In the genomic region with DNA sequence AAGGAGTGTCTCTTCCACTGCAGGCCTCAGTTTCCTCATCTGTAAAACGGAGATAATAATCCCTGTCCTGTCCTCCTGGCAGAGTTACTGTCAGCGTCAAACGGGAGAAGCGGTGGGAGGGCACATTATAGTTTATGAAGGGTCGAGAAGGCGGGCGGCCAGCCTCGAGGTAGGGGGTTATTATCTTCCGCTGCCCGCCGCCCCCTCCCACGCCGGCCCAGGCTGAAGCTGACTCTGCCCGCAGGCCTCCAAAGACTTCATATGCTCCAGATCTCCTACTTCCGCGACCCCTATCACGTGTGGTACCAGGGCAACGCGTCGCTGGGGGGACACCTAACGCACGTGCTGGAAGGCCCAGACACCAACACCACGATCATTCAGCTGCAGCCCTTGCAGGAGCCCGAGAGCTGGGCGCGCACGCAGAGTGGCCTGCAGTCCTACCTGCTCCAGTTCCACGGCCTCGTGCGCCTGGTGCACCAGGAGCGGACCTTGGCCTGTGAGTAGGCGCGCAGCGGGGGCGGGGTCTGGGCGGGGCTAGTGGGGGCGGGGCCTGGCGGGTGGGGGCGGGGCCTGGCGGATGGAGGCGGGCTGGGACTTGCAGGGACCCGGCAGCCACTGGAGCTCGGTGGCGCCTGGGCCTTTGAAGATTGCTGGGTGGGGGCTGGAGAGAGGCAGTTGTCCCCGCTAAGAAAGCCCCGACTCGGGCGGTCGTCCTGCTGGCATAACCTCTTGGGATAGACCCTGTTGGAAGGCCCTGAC, we compare ENCODE assay signal across 15 cellular contexts. TPM values are rescaled to one million over a fixed set of nuclear protein-coding genes. Genes with fewer than 3 reads are reported as not detected.
A peak's percentile ranks its signal among the peaks of the same experiment; 100 is the strongest.
DNase-seq lines count a peak whose midpoint lies in the region; ATAC-seq, FAIRE-seq and TF ChIP-seq lines count a peak whose summit lies in the region.
"Had no signal": no experiment of that assay in that cellular context is flagged by ENCODE, and none has a peak within 500 bp of the region (broad histone marks: within the 10 kb centered on the region; RNA-seq: fewer than 3 reads in every experiment).

No MANE protein-coding gene starts in this region.

- no peaks in the 10 kb centered on the region for H3K9me3 ChIP-seq in body of pancreas
- H3K9me3 ChIP-seq in liver (ENCODE audit: control insufficient read depth in 4 of 4, low read length in 3 of 4) = no peaks in the 10 kb centered on the region
- H3K9me3 ChIP-seq: heart right ventricle, MG63 had no signal

- no peak overlapping the region for H3K27ac ChIP-seq in body of pancreas
- peak overlapping the region; percentile 97 for H3K27ac ChIP-seq in liver (ENCODE audit: low read depth in 1 of 2, low read length in 2 of 2)

- peak; percentile 78 to 79 for DNase-seq in T47D (ENCODE audit: low read depth in 1 of 2, low spot score in 1 of 2)
- DNase-seq in MCF 10A (ENCODE audit: unreplicated experiment) = no peak
- peak; percentile 45 to 67 (median 61) for DNase-seq in body of pancreas
- DNase-seq in urothelium cell line (ENCODE audit: low spot score) = peak; percentile 58
- DNase-seq in activated naive CD4-positive, alpha-beta T cell treated with anti-CD3 and anti-CD28 coated beads, Interleukin-2, amount 10 ng/mL, durations not matched to agents 7 days and 5 days = no peak
- DNase-seq in activated naive CD4-positive, alpha-beta T cell (lab: John Stamatoyannopoulos, UW) = no peak
- DNase-seq: activated CD8-positive, alpha-beta T cell treated with anti-CD3 and anti-CD28 coated beads for 36 hours; GF-D8; MG63; NCI-H524 treated with DMSO at 0.1 percent for 48 hours; T-helper 1 cell had no signal

- TF ChIP-seq RAD21 in liver (IDR thresholded peaks at IDR 0.05) = peak in 1 of 2 donors; percentile 7

- H3K36me3 ChIP-seq in body of pancreas (replicated peaks in 1 of 2; ENCODE audit: insufficient read depth in 1 of 2, low read depth in 2 of 2) (no peaks in the 10 kb centered on the region), liver (ENCODE audit: control insufficient read depth in 4 of 4, insufficient read depth in 3 of 4, low read depth in 1 of 4, low read length in 3 of 4) (no peaks in the 10 kb centered on the region)

- H3K4me3 Mint-ChIP-seq in MCF 10A (ENCODE audit: unreplicated experiment) = no peak overlapping the region
- H3K4me3 Mint-ChIP-seq in activated naive CD4-positive, alpha-beta T cell treated with anti-CD3 and anti-CD28 coated beads, Interleukin-2, amount 10 ng/mL, durations not matched to agents 7 days and 5 days = no peak overlapping the region
- H3K4me3 Mint-ChIP-seq: activated CD8-positive, alpha-beta T cell treated with anti-CD3 and anti-CD28 coated beads for 36 hours; activated naive CD8-positive, alpha-beta T cell had no signal

- H3K4me1 ChIP-seq in body of pancreas (peaks cover 16% of the 10 kb centered on the region), liver (ENCODE audit: control insufficient read depth in 4 of 4, insufficient read depth in 4 of 4, low read length in 3 of 4) (peaks cover 0 to 28% (median 9%) of the 10 kb centered on the region in 4 donors)

- peaks cover 5% of the 10 kb centered on the region for H3K36me3 Mint-ChIP-seq in MCF 10A (ENCODE audit: insufficient read depth, unreplicated experiment)
- no peaks in the 10 kb centered on the region for H3K36me3 Mint-ChIP-seq in activated naive CD4-positive, alpha-beta T cell treated with anti-CD3 and anti-CD28 coated beads, Interleukin-2, amount 10 ng/mL, durations not matched to agents 7 days and 5 days

- intact Hi-C loops in MCF 10A (cut with micrococcal nuclease) (no loop called here), body of pancreas (cut with DNase I) (no loop called here)

- TF ChIP-seq POLR2A in body of pancreas (IDR thresholded peaks at IDR 0.05) = no peak

- no peak overlapping the region for H3K27ac Mint-ChIP-seq in MCF 10A (ENCODE audit: low read depth, unreplicated experiment)
- H3K27ac Mint-ChIP-seq in activated naive CD4-positive, alpha-beta T cell treated with anti-CD3 and anti-CD28 coated beads, Interleukin-2, amount 10 ng/mL, durations not matched to agents 7 days and 5 days = no peak overlapping the region
- H3K27ac Mint-ChIP-seq: activated CD8-positive, alpha-beta T cell treated with anti-CD3 and anti-CD28 coated beads for 36 hours; activated naive CD8-positive, alpha-beta T cell had no signal

- POLR2A ChIA-PET in MCF 10A (lab: Yijun Ruan, JAX) = interaction anchor here (0.7 kb wide), 1 partner anchor 1397 kb away, joined by 3 read pairs; no protein-coding TSS in a partner anchor

- H3K9ac ChIP-seq in liver (ENCODE audit: low read depth in 1 of 2, low read length in 2 of 2) = peak overlapping the region; percentile 82 to 89

- TF ChIP-seq CTCF in MCF 10A (IDR thresholded peaks at IDR 0.05; ENCODE audit: unreplicated experiment) (no peak), body of pancreas (IDR thresholded peaks at IDR 0.05) (no peak), liver (IDR thresholded peaks at IDR 0.05; ENCODE audit: low read depth, low read length, missing input control) (no peak)

- H3K4me3 ChIP-seq in body of pancreas = no peak overlapping the region
- H3K4me3 ChIP-seq in liver (ENCODE audit: low read depth in 1 of 3, low read length in 3 of 3) = peak overlapping the region; percentile 66 to 92 (median 82)
- H3K4me3 ChIP-seq: MG63 had no signal

- H3K27me3 Mint-ChIP-seq in MCF 10A (ENCODE audit: insufficient read depth, unreplicated experiment) = no peaks in the 10 kb centered on the region
- H3K27me3 Mint-ChIP-seq in activated naive CD4-positive, alpha-beta T cell treated with anti-CD3 and anti-CD28 coated beads, Interleukin-2, amount 10 ng/mL, durations not matched to agents 7 days and 5 days = peaks cover 9% of the 10 kb centered on the region
- H3K27me3 Mint-ChIP-seq: activated CD8-positive, alpha-beta T cell treated with anti-CD3 and anti-CD28 coated beads for 36 hours; activated naive CD8-positive, alpha-beta T cell had no signal

- FAIRE-seq in urothelium cell line (lab: Jason Lieb, UNC) = no peak

- H3K4me1 Mint-ChIP-seq in MCF 10A (ENCODE audit: insufficient read depth, unreplicated experiment) = peaks cover 26% of the 10 kb centered on the region
- H3K4me1 Mint-ChIP-seq in activated naive CD4-positive, alpha-beta T cell treated with anti-CD3 and anti-CD28 coated beads, Interleukin-2, amount 10 ng/mL, durations not matched to agents 7 days and 5 days = peaks cover 13% of the 10 kb centered on the region

- in situ Hi-C loops in T47D (cut with HindIII; ENCODE audit: low pct_unique_long_range_greater_than_20kb, low sequenced_read_pairs) = no loop called here

- no peaks in the 10 kb centered on the region for H3K9me3 Mint-ChIP-seq in MCF 10A (ENCODE audit: unreplicated experiment)
- no peaks in the 10 kb centered on the region for H3K9me3 Mint-ChIP-seq in activated naive CD4-positive, alpha-beta T cell treated with anti-CD3 and anti-CD28 coated beads, Interleukin-2, amount 10 ng/mL, durations not matched to agents 7 days and 5 days
- H3K9me3 Mint-ChIP-seq: activated CD8-positive, alpha-beta T cell treated with anti-CD3 and anti-CD28 coated beads for 36 hours had no signal

- H3K27me3 ChIP-seq in body of pancreas (no peaks in the 10 kb centered on the region), liver (ENCODE audit: control insufficient read depth in 4 of 4, insufficient read depth in 4 of 4, low read length in 3 of 4) (no peaks in the 10 kb centered on the region)
- H3K27me3 ChIP-seq: heart right ventricle, MG63 had no signal

- peak; percentile 50 for ATAC-seq in body of pancreas
- ATAC-seq in GM21619 (IDR thresholded peaks at IDR 0.05; ENCODE audit: unreplicated experiment) = no peak
- ATAC-seq: activated CD8-positive, alpha-beta T cell treated with anti-CD3 and anti-CD28 coated beads for 36 hours; heart right ventricle had no signal

- no TSS peak for BruUV-seq in MCF 10A (replicated peaks; lab: Mats Ljungman, UMichigan)

- CTCF ChIA-PET in MCF 10A (lab: Yijun Ruan, JAX) = interaction anchor here (0.6 to 1.5 kb wide), 2 partner anchors 18 to 34 kb away, joined by 4 to 5 read pairs; no protein-coding TSS in a partner anchor
- CTCF ChIA-PET in activated naive CD4-positive, alpha-beta T cell treated with anti-CD3 and anti-CD28 coated beads, Interleukin-2, amount 10 ng/mL, durations not matched to agents 7 days and 5 days (lab: Charles Lee) = no interaction called here

- 60 to 74% methylated on average over 21 to 36 of the region's 49 CpGs for WGBS in body of pancreas, 2 donors
- WGBS in liver = 24% methylated on average over 49 of the region's 49 CpGs

TF ChIP-seq in liver, 16 proteins besides CTCF, POLR2A, EP300 and RAD21 (continues in another document):
- TF ChIP-seq HNF4A (conservative IDR thresholded peaks at IDR 0.05) (peak; percentile 82 to 83), RXRA (IDR thresholded peaks at IDR 0.05) (peak in 1 of 2 donors; percentile 17), FOXA1 (IDR thresholded peaks at IDR 0.05) (no peak), SP1 (IDR thresholded peaks at IDR 0.05) (peak; percentile 53), HNF4G (IDR thresholded peaks at IDR 0.05) (no peak), GABPA (IDR thresholded peaks at IDR 0.05 in 1 of 2, conservative IDR thresholded peaks at IDR 0.05 in 1 of 2) (no peak)
- TF ChIP-seq, protein P1, sequence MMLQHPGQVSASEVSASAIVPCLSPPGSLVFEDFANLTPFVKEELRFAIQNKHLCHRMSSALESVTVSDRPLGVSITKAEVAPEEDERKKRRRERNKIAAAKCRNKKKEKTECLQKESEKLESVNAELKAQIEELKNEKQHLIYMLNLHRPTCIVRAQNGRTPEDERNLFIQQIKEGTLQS (IDR thresholded peaks at IDR 0.05) = no peak

RNA-seq across cellular contexts. Expression of a gene that starts 2.8 kb away (rescaled TPM):
- total RNA-seq in MCF 10A (2022) = 27.4 and 34.6 TPM in 2 replicates
- 10 to 100 TPM in 1 of 2 donors, 1 to 10 TPM in 1; 4.0 to 14.8 TPM for total RNA-seq in body of pancreas
- 1 to 10 TPM; 3.7 to 6.7 TPM for total RNA-seq in liver
- polyA plus RNA-seq in liver = 1 to 10 TPM; 5.3 to 7.6 TPM

RNA-seq across cellular contexts. Expression of a gene that starts 27.5 kb away (rescaled TPM):
- total RNA-seq in MCF 10A (2022) (23.6 and 30.2 TPM in 2 replicates), body of pancreas (10 to 100 TPM; 18.1 to 24.6 TPM), liver (10 to 100 TPM; 15.5 to 32.5 TPM)
- polyA plus RNA-seq in liver = 10 to 100 TPM; 22.2 to 22.3 TPM

RNA-seq across cellular contexts. Expression of a gene that starts 51.9 kb away (rescaled TPM):
- 0.10 TPM in 1 of 2 replicates, not detected in the other for total RNA-seq in MCF 10A (2022)
- total RNA-seq in body of pancreas = 1 to 10 TPM; 3.0 to 9.3 TPM
- total RNA-seq in liver = under 1 TPM; 0.09 to 0.75 TPM
- under 1 TPM; 0.11 to 0.73 TPM for polyA plus RNA-seq in liver
- total RNA-seq: activated CD8-positive, alpha-beta T cell treated with anti-CD3 and anti-CD28 coated beads for 36 hours had no signal

Comparison
In these comparisons a context has a peak if more than half of its experiments do, and no peak if none do; other contexts are left out.
1. DNase-seq: peak in T47D (2 of 2), body of pancreas (4 of 4) and urothelium cell line (single experiment); none in MCF 10A (single experiment), activated naive CD4-positive, alpha-beta T cell treated with anti-CD3 and anti-CD28 coated beads, Interleukin-2, amount 10 ng/mL, durations not matched to agents 7 days and 5 days (single experiment) and activated naive CD4-positive, alpha-beta T cell (0 of 4).
2. H3K27ac ChIP-seq: peak in liver (2 of 2); none in body of pancreas (0 of 4).
3. H3K4me3 ChIP-seq: peak in liver (3 of 3); none in body of pancreas (0 of 2).